Comparison of ENCODE assay signal across 10 cellular contexts in genomic region chr13:107865643-107866006, GRCh38.
DNase-seq lines count a peak whose midpoint lies in the region; FAIRE-seq and TF ChIP-seq lines count a peak whose summit lies in the region.
"Had no signal": no experiment of that assay in that cellular context is flagged by ENCODE, and none has a peak within 500 bp of the region (broad histone marks: within the 10 kb centered on the region; RNA-seq: fewer than 3 reads in every experiment).

No MANE protein-coding gene starts in this region.

- peaks cover 30% of the 10 kb centered on the region for H3K27me3 Mint-ChIP-seq in neural progenitor cell (ENCODE audit: insufficient read depth, low read depth)

- WGBS in ectodermal cell, 2 experiments = 13 to 17% methylated on average over 16 of the region's 16 CpGs

- H2AFZ ChIP-seq in neural progenitor cell (replicated peaks) = no peak overlapping the region

- H3K27ac ChIP-seq in ectodermal cell (ENCODE audit: insufficient read depth, low read depth, low read length, poor library complexity, severe bottlenecking) (no peak overlapping the region), neural progenitor cell (no peak overlapping the region)

- no peaks in the 10 kb centered on the region for H3K79me2 ChIP-seq in neural progenitor cell (ENCODE audit: low read depth)

- no peak overlapping the region for H3K27ac Mint-ChIP-seq in neural progenitor cell

- H3K9me3 Mint-ChIP-seq in neural progenitor cell = no peaks in the 10 kb centered on the region

- H3K4me1 ChIP-seq in ectodermal cell (ENCODE audit: control insufficient read depth, insufficient read depth, low read length) (peaks cover 4% of the 10 kb centered on the region), neural progenitor cell (peaks cover 3% of the 10 kb centered on the region)

- peak overlapping the region; percentile 89 for H3K4me3 Mint-ChIP-seq in neural progenitor cell

- H3K36me3 ChIP-seq in BJ (ENCODE audit: control insufficient read depth, insufficient read depth, low read length) = no peaks in the 10 kb centered on the region
- H3K36me3 ChIP-seq in ectodermal cell (ENCODE audit: control insufficient read depth, insufficient read depth, low read length) = no peaks in the 10 kb centered on the region
- no peaks in the 10 kb centered on the region for H3K36me3 ChIP-seq in neural progenitor cell

- peaks cover 33% of the 10 kb centered on the region for H4K20me1 ChIP-seq in neural progenitor cell (ENCODE audit: low read depth)

- TF ChIP-seq POLR2A in H54 (IDR thresholded peaks at IDR 0.05; ENCODE audit: low read depth, low read length) = no peak

- H3K36me3 Mint-ChIP-seq in neural progenitor cell = no peaks in the 10 kb centered on the region

- H3K27me3 ChIP-seq in BJ (ENCODE audit: control insufficient read depth, insufficient read depth, low read length) = peaks cover 14% of the 10 kb centered on the region
- peaks cover 49% of the 10 kb centered on the region for H3K27me3 ChIP-seq in ectodermal cell (ENCODE audit: control insufficient read depth, insufficient read depth, low read length, poor library complexity, severe bottlenecking)
- peaks cover 54% of the 10 kb centered on the region for H3K27me3 ChIP-seq in neural progenitor cell

- H3K9me3 ChIP-seq in ectodermal cell (ENCODE audit: control insufficient read depth, low read length) (no peaks in the 10 kb centered on the region), neural progenitor cell (ENCODE audit: low read depth) (no peaks in the 10 kb centered on the region)

- no peak for FAIRE-seq in H54 (lab: Jason Lieb, UNC)

- peak overlapping the region; percentile 80 for H3K4me2 ChIP-seq in neural progenitor cell

- DNase-seq in BJ (ENCODE audit: low read depth) (no peak), NCI-H345 (lab: John Stamatoyannopoulos, UW) (peak; percentile 59), neural progenitor cell (ENCODE audit: low spot score) (no peak), GM13977 (ENCODE audit: low spot score) (no peak), DMS114 treated with DMSO at 0.1 percent for 48 hours (lab: John Stamatoyannopoulos, UW; ENCODE audit: unreplicated experiment) (no peak), H54 (ENCODE audit: insufficient read length, low spot score) (no peak), T1000 (lab: John Stamatoyannopoulos, UW) (no peak)
- DNase-seq: activated CD4-positive, CD25-positive, alpha-beta regulatory T cell; stimulated activated CD4-positive, alpha-beta T cell treated with anti-CD3 and anti-CD28 coated beads, Interleukin-4, amount 100 ng/mL, for 4 hours had no signal

- H3K4me3 ChIP-seq in BJ (ENCODE audit: low read depth, low read length) (peak overlapping the region; percentile 40), ectodermal cell (ENCODE audit: insufficient read depth, low read depth, low read length) (peak overlapping the region; percentile 73), neural progenitor cell (peak overlapping the region; percentile 57)

- peaks cover 18% of the 10 kb centered on the region for H3F3A ChIP-seq in neural progenitor cell (ENCODE audit: low read depth)

- CTCF ChIA-PET in BJ (lab: Yijun Ruan, JAX) = no interaction called here

- TF ChIP-seq CTCF in BJ (IDR thresholded peaks at IDR 0.05; ENCODE audit: insufficient read depth, low read depth, low read length) = no peak
- TF ChIP-seq CTCF in neural progenitor cell (IDR thresholded peaks at IDR 0.05) = no peak
- TF ChIP-seq CTCF in GM13977 (IDR thresholded peaks at IDR 0.05; ENCODE audit: extremely low read depth, insufficient read depth, missing control alignments) = no peak

- no peak overlapping the region for H3K9ac ChIP-seq in neural progenitor cell

- H3K4me1 Mint-ChIP-seq in neural progenitor cell = peaks cover 16% of the 10 kb centered on the region

- POLR2A ChIA-PET in BJ (lab: Charles Lee) = no interaction called here

- in situ Hi-C loops in GM13977 (cut with MboI; ENCODE audit: low pct_unique_long_range_greater_than_20kb, low sequenced_read_pairs, unreplicated experiment) = no loop called here
